9 cellular contexts compared by ENCODE assay signal in the genomic region with DNA sequence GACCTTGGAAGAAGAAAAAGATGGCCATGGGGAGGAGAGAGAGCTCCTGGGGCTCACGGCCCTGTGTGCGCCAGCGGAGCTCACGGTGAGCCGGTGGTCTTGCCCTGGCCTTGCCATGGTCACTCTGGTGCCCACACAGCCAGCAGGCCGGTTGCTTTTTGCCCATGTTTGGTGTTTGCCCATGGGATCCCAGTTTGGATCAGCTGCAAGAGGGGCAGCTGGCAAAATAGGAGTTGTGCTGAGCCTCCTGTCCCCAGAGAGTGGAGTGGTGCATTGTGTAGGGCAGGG. TPM values are rescaled to one million over a fixed set of nuclear protein-coding genes. Genes with fewer than 3 reads are reported as not detected.
DNase-seq lines count a peak whose midpoint lies in the region; ATAC-seq, FAIRE-seq and TF ChIP-seq lines count a peak whose summit lies in the region.
"Had no signal": no experiment of that assay in that cellular context is flagged by ENCODE, and none has a peak within 500 bp of the region (broad histone marks: within the 10 kb centered on the region; RNA-seq: fewer than 3 reads in every experiment).

No MANE protein-coding gene starts in this region.

- CTCF ChIA-PET in CD4-positive, alpha-beta T cell (lab: Charles Lee) = interaction anchor here (1.1 to 2.4 kb wide), 7 partner anchors 10 to 93 kb away, joined by 4 to 11 read pairs (median 7); a partner anchor contains a TSS
- CTCF ChIA-PET in H1 (lab: Charles Lee; ENCODE audit: partially characterized antibody) = interaction anchor here (1.0 to 15.7 kb wide), 14 partner anchors 9 to 92 kb away, joined by 3 to 231 read pairs (median 4); a partner anchor contains a TSS

- H3K27ac ChIP-seq in CD4-positive, alpha-beta T cell (ENCODE audit: low read depth, low read length) = peak overlapping the region; percentile 84
- H3K27ac ChIP-seq in OCI-LY1 (ENCODE audit: low read depth, low read length, poor library complexity, severe bottlenecking) (no peak overlapping the region), H1 (ENCODE audit: low read depth, low read length) (no peak overlapping the region)

- H3K27me3 ChIP-seq in CD4-positive, alpha-beta T cell (ENCODE audit: control insufficient read depth, insufficient read depth, low read length) = no peaks in the 10 kb centered on the region
- H3K27me3 ChIP-seq in OCI-LY1 (ENCODE audit: insufficient read depth, low read length) = no peaks in the 10 kb centered on the region
- H3K27me3 ChIP-seq in H1 (replicated peaks in 1 of 4; ENCODE audit: control insufficient read depth in 3 of 4, extremely low read depth in 1 of 4, insufficient read depth in 3 of 4, low read length in 3 of 4) = no peaks in the 10 kb centered on the region

- DNase-seq in CD4-positive, alpha-beta T cell = no peak
- DNase-seq in H1 (ENCODE audit: low read depth in 1 of 2, low spot score in 2 of 2) (no peak), neural crest cell (ENCODE audit: low read depth, low spot score) (no peak), NCI-H1436 (lab: John Stamatoyannopoulos, UW) (no peak), GM20000 (ENCODE audit: low spot score) (no peak)
- DNase-seq: NCI-H526 treated with DMSO at 0.1 percent for 48 hours had no signal

- H2BK20ac ChIP-seq in H1 (ENCODE audit: low read length) = 0 out of 2 replicates have a peak overlapping the region, but pooled peaks have one; percentile 32

- H3K4me1 ChIP-seq in OCI-LY1 (ENCODE audit: insufficient read depth, low read length, severe bottlenecking) = peaks cover 17% of the 10 kb centered on the region
- H3K4me1 ChIP-seq in H1 (replicated peaks in 1 of 4; ENCODE audit: control insufficient read depth in 3 of 4, insufficient read depth in 4 of 4, low read length in 3 of 4) = peaks cover 5 to 41% (median 23%) of the 10 kb centered on the region in 4 experiments

- no peak for TF ChIP-seq EP300 in H1 (IDR thresholded peaks at IDR 0.05; ENCODE audit: borderline replicate concordance in 1 of 2, low read depth in 2 of 2, low read length in 2 of 2)

- intact Hi-C loops in CD4-positive, alpha-beta T cell (cut with DNase I, micrococcal nuclease) = loop anchor here in 1 of 2 experiments (1.0 kb wide), 1 partner anchor 26 kb away; a partner anchor contains a TSS

- H3K9ac ChIP-seq in OCI-LY1 (ENCODE audit: low read length) (peak overlapping the region; percentile 75; the same call in 1 of the 2 replicates), H1 (replicated peaks in 1 of 4; ENCODE audit: extremely low read depth in 1 of 4, low read depth in 3 of 4, low read length in 3 of 4) (peak overlapping the region in 3 of 4 experiments; percentile 25 to 73 (median 39); a peak in 5 of 7 replicates)

- no peak overlapping the region for H2BK120ac ChIP-seq in H1 (replicated peaks; ENCODE audit: low read depth, low read length)

- H3K79me1 ChIP-seq in H1 (ENCODE audit: low read depth, low read length) = peaks cover 17% of the 10 kb centered on the region

- POLR2A ChIA-PET in CD4-positive, alpha-beta T cell (lab: Charles Lee) = interaction anchor here (1.3 to 9.0 kb wide), 10 partner anchors 8 to 123 kb away, joined by 3 to 90 read pairs (median 18); a partner anchor contains a TSS
- POLR2A ChIA-PET in H1 (lab: Charles Lee; ENCODE audit: partially characterized antibody) = interaction anchor here (0.6 to 9.3 kb wide), 14 partner anchors 8 to 651 kb away, joined by 3 to 70 read pairs (median 6); a partner anchor contains a TSS

- H3K4ac ChIP-seq in H1 (replicated peaks; ENCODE audit: insufficient read length, low read depth, low read length) = no peak overlapping the region

- no peaks in the 10 kb centered on the region for H3K27me3 Mint-ChIP-seq in CD4-positive, alpha-beta T cell
- no peaks in the 10 kb centered on the region for H3K27me3 Mint-ChIP-seq in neural crest cell (ENCODE audit: low read depth)

- no peak overlapping the region for H3K18ac ChIP-seq in H1 (ENCODE audit: extremely low read depth, low read length)

- peaks cover 72% of the 10 kb centered on the region for H3K4me1 Mint-ChIP-seq in CD4-positive, alpha-beta T cell (ENCODE audit: low read depth)
- H3K4me1 Mint-ChIP-seq in neural crest cell = peaks cover 50% of the 10 kb centered on the region

- H2BK5ac ChIP-seq in H1 (ENCODE audit: low read depth, low read length) = no peak overlapping the region

- no peak overlapping the region for H4K8ac ChIP-seq in H1 (ENCODE audit: extremely low read depth, insufficient read depth, low read length)

- H3K9me3 Mint-ChIP-seq in CD4-positive, alpha-beta T cell = no peaks in the 10 kb centered on the region
- no peaks in the 10 kb centered on the region for H3K9me3 Mint-ChIP-seq in neural crest cell

- TF ChIP-seq CTCF in CD4-positive, alpha-beta T cell (IDR thresholded peaks at IDR 0.05) = no peak
- TF ChIP-seq CTCF in OCI-LY1 (IDR thresholded peaks at IDR 0.05; ENCODE audit: low read length) (no peak), H1 (IDR thresholded peaks at IDR 0.05; ENCODE audit: control extremely low read depth in 1 of 3, insufficient read depth in 1 of 3, low read depth in 1 of 3, low read length in 3 of 3) (no peak), neural crest cell (conservative IDR thresholded peaks at IDR 0.05) (no peak), GM20000 (IDR thresholded peaks at IDR 0.05; ENCODE audit: extremely low read depth, missing control alignments) (no peak)

- H3K4me2 ChIP-seq in OCI-LY1 (ENCODE audit: low read length) (peak overlapping the region; percentile 65), H1 (ENCODE audit: insufficient read depth in 1 of 2, low read depth in 2 of 2, low read length in 2 of 2) (peak overlapping the region; percentile 79 to 96)

- H3F3A ChIP-seq in OCI-LY1 (ENCODE audit: insufficient read depth, low read length) = no peaks in the 10 kb centered on the region

- 0 out of 2 replicates have a peak overlapping the region, but pooled peaks have one; percentile 80 for H2BK12ac ChIP-seq in H1 (ENCODE audit: low read depth, low read length)

- H3K4me3 Mint-ChIP-seq in CD4-positive, alpha-beta T cell = peak overlapping the region; percentile 92
- H3K4me3 Mint-ChIP-seq in neural crest cell = peak overlapping the region; percentile 98

- H3K9me2 ChIP-seq in OCI-LY1 (ENCODE audit: low read depth, low read length) = no peaks in the 10 kb centered on the region

- no peak for TF ChIP-seq POLR2A in H1 (IDR thresholded peaks at IDR 0.05; ENCODE audit: control extremely low read depth in 1 of 2, low read depth in 2 of 2, low read length in 2 of 2)

- peak overlapping the region; percentile 94 for H3K27ac Mint-ChIP-seq in CD4-positive, alpha-beta T cell
- H3K27ac Mint-ChIP-seq in neural crest cell (ENCODE audit: unreplicated experiment) = peak overlapping the region; percentile 81

- H3K4me3 ChIP-seq in OCI-LY1 (ENCODE audit: low read depth, low read length, poor library complexity, severe bottlenecking) = peak overlapping the region; percentile 73
- peak overlapping the region; percentile 56 to 91 (median 86) for H3K4me3 ChIP-seq in H1 (ENCODE audit: extremely low read depth in 1 of 4, insufficient read depth in 2 of 4, low read depth in 3 of 4, low read length in 4 of 4)

- no peaks in the 10 kb centered on the region for H3K9me3 ChIP-seq in CD4-positive, alpha-beta T cell (ENCODE audit: control insufficient read depth, low read length)
- H3K9me3 ChIP-seq in OCI-LY1 (ENCODE audit: low read length) = no peaks in the 10 kb centered on the region
- H3K9me3 ChIP-seq in H1 (ENCODE audit: insufficient read depth in 2 of 2, low read depth in 1 of 2, low read length in 1 of 2) = no peaks in the 10 kb centered on the region

- H3K79me2 ChIP-seq in OCI-LY1 (ENCODE audit: insufficient read depth, low read length) (no peaks in the 10 kb centered on the region), H1 (ENCODE audit: control insufficient read depth in 1 of 2, insufficient read depth in 2 of 2, low read length in 2 of 2) (peaks cover 7 to 57% of the 10 kb centered on the region in 2 experiments; a peak in 3 of 4 replicates)

- no peak for FAIRE-seq in H1 (lab: Jason Lieb, UNC)

- no peak overlapping the region for H2AFZ ChIP-seq in OCI-LY1 (ENCODE audit: low read length)
- no peak overlapping the region for H2AFZ ChIP-seq in H1 (ENCODE audit: low read length)

- ATAC-seq in CD4-positive, alpha-beta T cell (ENCODE audit: poor library complexity) = no peak
- ATAC-seq in HG03045 (IDR thresholded peaks at IDR 0.05; ENCODE audit: unreplicated experiment) = no peak
- no peak for ATAC-seq in HG03457 (IDR thresholded peaks at IDR 0.05; ENCODE audit: unreplicated experiment)

- no peak for TF ChIP-seq RAD21 in H1 (IDR thresholded peaks at IDR 0.05 in 1 of 2, conservative IDR thresholded peaks at IDR 0.05 in 1 of 2; ENCODE audit: low read depth in 2 of 2, low read length in 2 of 2)

- H4K20me1 ChIP-seq in OCI-LY1 (ENCODE audit: insufficient read depth, low read length) (no peaks in the 10 kb centered on the region), H1 (replicated peaks in 1 of 2; ENCODE audit: control insufficient read depth in 1 of 2, insufficient read depth in 2 of 2, low read length in 2 of 2) (peaks cover 19 to 30% of the 10 kb centered on the region in 2 experiments)

- H3K36me3 Mint-ChIP-seq in CD4-positive, alpha-beta T cell (ENCODE audit: low read depth) = peaks cover 43% of the 10 kb centered on the region
- H3K36me3 Mint-ChIP-seq in neural crest cell (ENCODE audit: low read depth) = no peaks in the 10 kb centered on the region

- H3K23ac ChIP-seq in H1 (ENCODE audit: insufficient read length) = no peak overlapping the region

- WGBS in H1 (ENCODE audit: extremely low coverage in 1 of 2, insufficient coverage in 1 of 2, insufficient read length in 1 of 2, insufficient replicate concordance in 2 of 2, low coverage in 1 of 2, low lambda C conversion rate in 2 of 2, missing lambda C conversion rate in 1 of 2), 2 experiments = 73% methylated on average over 6 of the region's 6 CpGs; no CpG with 5 or more reads in 1 of the 2 experiments

- peaks cover 11% of the 10 kb centered on the region for H3K23me2 ChIP-seq in H1 (ENCODE audit: low read depth, low read length)

- H2AK5ac ChIP-seq in H1 (ENCODE audit: low read depth, low read length) = peak overlapping the region; percentile 40; the same call in 1 of the 2 replicates

- no peak overlapping the region for H4K5ac ChIP-seq in H1 (ENCODE audit: insufficient read length, low read depth, low read length)

- H3K56ac ChIP-seq in H1 (replicated peaks; ENCODE audit: insufficient read length, low read depth, low read length) = no peak overlapping the region

- no peak overlapping the region for H4K91ac ChIP-seq in H1 (replicated peaks; ENCODE audit: insufficient read length, low read length)

- no peak overlapping the region for H3K14ac ChIP-seq in H1 (ENCODE audit: insufficient read length)

- H3K36me3 ChIP-seq in OCI-LY1 (ENCODE audit: insufficient read depth, low read length) (no peaks in the 10 kb centered on the region), H1 (ENCODE audit: control insufficient read depth in 2 of 4, insufficient read depth in 4 of 4, low read length in 3 of 4) (peaks cover 0 to 5% (median 0%) of the 10 kb centered on the region in 4 experiments; a peak in 1 of 8 replicates)

- no peak overlapping the region for H2BK15ac ChIP-seq in H1 (ENCODE audit: low read length)

RNA-seq across cellular contexts. Expression of a gene that starts 1.6 kb away (rescaled TPM):
- total RNA-seq in CD4-positive, alpha-beta T cell = 10 to 100 TPM; 68.4 to 72.4 TPM
- total RNA-seq in H1 (2021; fragmentation: NEBNext Ultra II Directional; extraction: Animal tissue kit (Norgen Biotek cat#: 25700)) = 91.3 and 92.9 TPM in 2 replicates
- polyA plus RNA-seq in H1 (2011; rRNA removed) = 99.2 and 140 TPM in 2 replicates
- 107 TPM for polyA plus RNA-seq in H1 (2011; cell fraction: cytosol; rRNA removed)
- polyA plus RNA-seq in H1 (2011; cell fraction: nucleus; rRNA removed) = 85.0 TPM
- 74.7 to 102 TPM (median 92.8 TPM) in 4 replicates for polyA plus RNA-seq in H1 (2012, experiment 1 of 2)
- 128 TPM for polyA plus RNA-seq in H1 (2012, experiment 2 of 2)
- 121 TPM for polyA plus RNA-seq in H1 (2013, experiment 1 of 2)
- 130 TPM for polyA plus RNA-seq in H1 (2013, experiment 2 of 2)
- polyA minus RNA-seq in H1 (2011; rRNA and poly(A)+ RNA removed) = 57.8 and 78.7 TPM in 2 replicates
- polyA minus RNA-seq in H1 (2011; cell fraction: cytosol; rRNA and poly(A)+ RNA removed) = 43.7 TPM
- 26.3 TPM for polyA minus RNA-seq in H1 (2011; cell fraction: nucleus; rRNA and poly(A)+ RNA removed)
- 51.7 and 52.2 TPM in 2 replicates for total RNA-seq in neural crest cell

RNA-seq across cellular contexts. Expression of a gene that starts 12.9 kb away (rescaled TPM):
- total RNA-seq in CD4-positive, alpha-beta T cell = 10 to 100 TPM; 19.0 to 21.1 TPM
- 5.2 and 5.5 TPM in 2 replicates for total RNA-seq in H1 (2021; fragmentation: NEBNext Ultra II Directional; extraction: Animal tissue kit (Norgen Biotek cat#: 25700))
- 6.1 and 6.6 TPM in 2 replicates for polyA plus RNA-seq in H1 (2011; rRNA removed)
- polyA plus RNA-seq in H1 (2011; cell fraction: cytosol; rRNA removed) = 9.7 TPM
- 13.3 TPM for polyA plus RNA-seq in H1 (2011; cell fraction: nucleus; rRNA removed)
- 5.0 to 7.8 TPM (median 6.5 TPM) in 4 replicates for polyA plus RNA-seq in H1 (2012, experiment 1 of 2)
- polyA plus RNA-seq in H1 (2012, experiment 2 of 2) = 4.2 TPM
- polyA plus RNA-seq in H1 (2013, experiment 1 of 2) = 6.1 TPM
- 5.8 TPM for polyA plus RNA-seq in H1 (2013, experiment 2 of 2)
- 4.4 and 12.4 TPM in 2 replicates for polyA minus RNA-seq in H1 (2011; rRNA and poly(A)+ RNA removed)
- polyA minus RNA-seq in H1 (2011; cell fraction: cytosol; rRNA and poly(A)+ RNA removed) = 7.9 TPM
- 2.7 TPM for polyA minus RNA-seq in H1 (2011; cell fraction: nucleus; rRNA and poly(A)+ RNA removed)
- total RNA-seq in neural crest cell = not detected in 2 replicates

RNA-seq across cellular contexts. Expression of a gene that starts 26.2 kb away (rescaled TPM):
- 10 to 100 TPM; 34.6 to 38.2 TPM for total RNA-seq in CD4-positive, alpha-beta T cell
- 40.6 and 42.7 TPM in 2 replicates for total RNA-seq in H1 (2021; fragmentation: NEBNext Ultra II Directional; extraction: Animal tissue kit (Norgen Biotek cat#: 25700))
- 32.3 and 42.4 TPM in 2 replicates for polyA plus RNA-seq in H1 (2011; rRNA removed)
- 67.6 TPM for polyA plus RNA-seq in H1 (2011; cell fraction: cytosol; rRNA removed)
- 198 TPM for polyA plus RNA-seq in H1 (2011; cell fraction: nucleus; rRNA removed)
- polyA plus RNA-seq in H1 (2012, experiment 1 of 2) = 49.1 to 72.7 TPM (median 58.9 TPM) in 4 replicates
- 32.4 TPM for polyA plus RNA-seq in H1 (2012, experiment 2 of 2)
- 28.5 TPM for polyA plus RNA-seq in H1 (2013, experiment 1 of 2)
- polyA plus RNA-seq in H1 (2013, experiment 2 of 2) = 24.6 TPM
- polyA minus RNA-seq in H1 (2011; rRNA and poly(A)+ RNA removed) = 39.6 and 41.7 TPM in 2 replicates
- 18.8 TPM for polyA minus RNA-seq in H1 (2011; cell fraction: cytosol; rRNA and poly(A)+ RNA removed)
- polyA minus RNA-seq in H1 (2011; cell fraction: nucleus; rRNA and poly(A)+ RNA removed) = 50.9 TPM
- total RNA-seq in neural crest cell = 66.9 and 67.7 TPM in 2 replicates

RNA-seq across cellular contexts. Expression of a gene that starts 37.3 kb away (rescaled TPM):
- 1 to 10 TPM in 1 of 2 experiments, under 1 TPM in 1; 0.39 to 1.0 TPM for total RNA-seq in CD4-positive, alpha-beta T cell
- total RNA-seq in H1 (2021; fragmentation: NEBNext Ultra II Directional; extraction: Animal tissue kit (Norgen Biotek cat#: 25700)) = not detected in 2 replicates
- polyA plus RNA-seq in H1 (2011; rRNA removed) = not detected in 2 replicates
- not detected for polyA plus RNA-seq in H1 (2011; cell fraction: cytosol; rRNA removed)
- not detected for polyA plus RNA-seq in H1 (2011; cell fraction: nucleus; rRNA removed)
- polyA plus RNA-seq in H1 (2012, experiment 1 of 2) = not detected in 4 replicates
- not detected for polyA plus RNA-seq in H1 (2012, experiment 2 of 2)
- polyA plus RNA-seq in H1 (2013, experiment 1 of 2) = not detected
- not detected for polyA plus RNA-seq in H1 (2013, experiment 2 of 2)
- not detected in 2 replicates for polyA minus RNA-seq in H1 (2011; rRNA and poly(A)+ RNA removed)
- polyA minus RNA-seq in H1 (2011; cell fraction: cytosol; rRNA and poly(A)+ RNA removed) = not detected
- not detected for polyA minus RNA-seq in H1 (2011; cell fraction: nucleus; rRNA and poly(A)+ RNA removed)
- total RNA-seq in neural crest cell = not detected in 2 replicates
